22 cellular contexts compared by ENCODE assay signal in genomic region chr14:30385925-30386324, GRCh38.
DNase-seq lines count a peak whose midpoint lies in the region; ATAC-seq, FAIRE-seq and TF ChIP-seq lines count a peak whose summit lies in the region.
"Had no signal": no experiment of that assay in that cellular context is flagged by ENCODE, and none has a peak within 500 bp of the region (broad histone marks: within the 10 kb centered on the region; RNA-seq: fewer than 3 reads in every experiment).

No MANE protein-coding gene starts in this region.

- no peaks in the 10 kb centered on the region for H3K9me3 Mint-ChIP-seq in activated naive CD8-positive, alpha-beta T cell treated with anti-CD3 and anti-CD28 coated beads, Interleukin-2, amount 50 U/mL, for 24 hours
- H3K9me3 Mint-ChIP-seq: T-cell; T-helper 2 cell treated with Interferon-gamma antibody and Interleukin-4, amounts not matched to agents 5 μg/mL and 100 μg/mL, for 36 hours had no signal

- no peak for TF ChIP-seq CTCF in D721Med (IDR thresholded peaks at IDR 0.05; ENCODE audit: insufficient read depth, missing control alignments)

- H3K27ac Mint-ChIP-seq in activated naive CD8-positive, alpha-beta T cell treated with anti-CD3 and anti-CD28 coated beads, Interleukin-2, amount 50 U/mL, for 24 hours: no peak overlapping the region
- H3K27ac Mint-ChIP-seq: CD8-positive, alpha-beta memory T cell; T-cell; T-helper 2 cell treated with Interferon-gamma antibody and Interleukin-4, amounts not matched to agents 5 μg/mL and 100 μg/mL, for 36 hours had no signal

- H3K4me3 Mint-ChIP-seq in activated naive CD8-positive, alpha-beta T cell treated with anti-CD3 and anti-CD28 coated beads, Interleukin-2, amount 50 U/mL, for 24 hours: no peak overlapping the region
- H3K4me3 Mint-ChIP-seq: CD8-positive, alpha-beta memory T cell; T-cell; T-helper 2 cell treated with Interferon-gamma antibody and Interleukin-4, amounts not matched to agents 5 μg/mL and 100 μg/mL, for 36 hours had no signal

- H3K27me3 Mint-ChIP-seq in activated naive CD8-positive, alpha-beta T cell treated with anti-CD3 and anti-CD28 coated beads, Interleukin-2, amount 50 U/mL, for 24 hours: peaks cover 20% of the 10 kb centered on the region

- ATAC-seq in activated naive CD8-positive, alpha-beta T cell treated with anti-CD3 and anti-CD28 coated beads, Interleukin-2, amount 50 U/mL, for 24 hours: no peak
- ATAC-seq: T-cell had no signal

- FAIRE-seq in D721Med (lab: Jason Lieb, UNC): no peak
- FAIRE-seq: RCC 7860 had no signal

- DNase-seq in NCI-H2107 treated with DMSO at 0.1 percent for 48 hours (lab: John Stamatoyannopoulos, UW; ENCODE audit: unreplicated experiment): peak; percentile 74
- no peak for DNase-seq in NCI-H2107 (lab: John Stamatoyannopoulos, UW)
- DNase-seq in NCI-H2081 (lab: John Stamatoyannopoulos, UW): peak; percentile 21 to 74
- peak; percentile 97 for DNase-seq in NCI-H69 (lab: John Stamatoyannopoulos, UW)
- no peak for DNase-seq in D721Med (ENCODE audit: insufficient read length, low spot score)
- no peak for DNase-seq in GM19238 (ENCODE audit: insufficient read length, low spot score)
- no peak for DNase-seq in activated naive CD8-positive, alpha-beta T cell treated with anti-CD3 and anti-CD28 coated beads, Interleukin-2, amount 50 U/mL, for 24 hours
- DNase-seq: 8988T; AML-193; C1 segment of cervical spinal cord; CD8-positive, alpha-beta memory T cell; DMS79 treated with DMSO at 0.1 percent for 48 hours; H7; MG63; NCI-H1694; NCI-H2171 treated with DMSO at 0.1 percent for 48 hours; NCI-H510A; NCI-H82; OCI-M1; T-cell had no signal

- H3K4me1 Mint-ChIP-seq in activated naive CD8-positive, alpha-beta T cell treated with anti-CD3 and anti-CD28 coated beads, Interleukin-2, amount 50 U/mL, for 24 hours: peaks cover 2% of the 10 kb centered on the region
- H3K4me1 Mint-ChIP-seq: CD8-positive, alpha-beta memory T cell; T-cell had no signal

- H3K36me3 Mint-ChIP-seq in activated naive CD8-positive, alpha-beta T cell treated with anti-CD3 and anti-CD28 coated beads, Interleukin-2, amount 50 U/mL, for 24 hours (ENCODE audit: low read depth): no peaks in the 10 kb centered on the region
- H3K36me3 Mint-ChIP-seq: CD8-positive, alpha-beta memory T cell; T-cell had no signal

Comparison
In these comparisons a context has a peak if more than half of its experiments do, and no peak if none do; other contexts are left out.
1. DNase-seq: peak in NCI-H2107 treated with DMSO at 0.1 percent for 48 hours (single experiment), NCI-H2081 (2 of 2) and NCI-H69 (single experiment); none in NCI-H2107 (single experiment), D721Med (single experiment), GM19238 (single experiment) and activated naive CD8-positive, alpha-beta T cell treated with anti-CD3 and anti-CD28 coated beads, Interleukin-2, amount 50 U/mL, for 24 hours (single experiment).